In genomic region chr12:47704719-47705118, GRCh38 we compare ENCODE assay signal across 1 cellular context.
TF ChIP-seq lines count a peak whose summit lies in the region.

No MANE protein-coding gene starts in this region.

TF ChIP-seq in endothelial cell of umbilical vein, 7 proteins besides CTCF, POLR2A, EP300 and RAD21:
- no peak for TF ChIP-seq POLR2AphosphoS5 (IDR thresholded peaks at IDR 0.05; ENCODE audit: insufficient read depth, low read depth, low read length)
- TF ChIP-seq GATA2 (IDR thresholded peaks at IDR 0.05; ENCODE audit: insufficient read depth, insufficient read length, low read depth, low read length): no peak
- no peak for TF ChIP-seq MYC (IDR thresholded peaks at IDR 0.05; ENCODE audit: low read depth, low read length)
- no peak for TF ChIP-seq JUN (IDR thresholded peaks at IDR 0.05; ENCODE audit: borderline replicate concordance, insufficient read depth, insufficient read length, low read depth)
- no peak for TF ChIP-seq FOS (IDR thresholded peaks at IDR 0.05; ENCODE audit: borderline replicate concordance, insufficient read depth, low read length)
- no peak for TF ChIP-seq MAX (IDR thresholded peaks at IDR 0.05; ENCODE audit: insufficient read depth, insufficient read length)
